1 cellular context compared by ENCODE assay signal in genomic region chr19:7869910-7870511, GRCh38.
TF ChIP-seq lines count a peak whose summit lies in the region.

No MANE protein-coding gene starts in this region.

TF ChIP-seq in HepG2, 621 proteins besides CTCF, POLR2A, EP300 and RAD21:
- no peak for TF ChIP-seq WIZ (CRISPR knock-in tag; IDR thresholded peaks at IDR 0.05)
- TF ChIP-seq MXI1 (IDR thresholded peaks at IDR 0.05; ENCODE audit: borderline replicate concordance, low read depth, low read length): 0 out of 3 replicates have a peak, but pooled peaks have one; percentile 6
- no peak for TF ChIP-seq KLF15 (CRISPR knock-in tag; IDR thresholded peaks at IDR 0.05; ENCODE audit: borderline replicate concordance)
- TF ChIP-seq ERF (CRISPR knock-in tag; IDR thresholded peaks at IDR 0.05): no peak
- peak; percentile 85; the same call in 1 of the 2 replicates for TF ChIP-seq HOMEZ (CRISPR knock-in tag; IDR thresholded peaks at IDR 0.05; ENCODE audit: low read depth)
- TF ChIP-seq SP5 (CRISPR knock-in tag; IDR thresholded peaks at IDR 0.05; ENCODE audit: borderline replicate concordance, low read depth): no peak
- TF ChIP-seq CEBPZ (IDR thresholded peaks at IDR 0.05; ENCODE audit: low read length): no peak
- TF ChIP-seq NAIF1 (CRISPR knock-in tag; IDR thresholded peaks at IDR 0.05; ENCODE audit: borderline replicate concordance): no peak
- no peak for TF ChIP-seq HNRNPK (IDR thresholded peaks at IDR 0.05; ENCODE audit: low read depth, low read length, poor library complexity, severe bottlenecking)
- TF ChIP-seq, protein P1, sequence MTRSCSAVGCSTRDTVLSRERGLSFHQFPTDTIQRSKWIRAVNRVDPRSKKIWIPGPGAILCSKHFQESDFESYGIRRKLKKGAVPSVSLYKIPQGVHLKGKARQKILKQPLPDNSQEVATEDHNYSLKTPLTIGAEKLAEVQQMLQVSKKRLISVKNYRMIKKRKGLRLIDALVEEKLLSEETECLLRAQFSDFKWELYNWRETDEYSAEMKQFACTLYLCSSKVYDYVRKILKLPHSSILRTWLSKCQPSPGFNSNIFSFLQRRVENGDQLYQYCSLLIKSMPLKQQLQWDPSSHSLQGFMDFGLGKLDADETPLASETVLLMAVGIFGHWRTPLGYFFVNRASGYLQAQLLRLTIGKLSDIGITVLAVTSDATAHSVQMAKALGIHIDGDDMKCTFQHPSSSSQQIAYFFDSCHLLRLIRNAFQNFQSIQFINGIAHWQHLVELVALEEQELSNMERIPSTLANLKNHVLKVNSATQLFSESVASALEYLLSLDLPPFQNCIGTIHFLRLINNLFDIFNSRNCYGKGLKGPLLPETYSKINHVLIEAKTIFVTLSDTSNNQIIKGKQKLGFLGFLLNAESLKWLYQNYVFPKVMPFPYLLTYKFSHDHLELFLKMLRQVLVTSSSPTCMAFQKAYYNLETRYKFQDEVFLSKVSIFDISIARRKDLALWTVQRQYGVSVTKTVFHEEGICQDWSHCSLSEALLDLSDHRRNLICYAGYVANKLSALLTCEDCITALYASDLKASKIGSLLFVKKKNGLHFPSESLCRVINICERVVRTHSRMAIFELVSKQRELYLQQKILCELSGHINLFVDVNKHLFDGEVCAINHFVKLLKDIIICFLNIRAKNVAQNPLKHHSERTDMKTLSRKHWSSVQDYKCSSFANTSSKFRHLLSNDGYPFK (CRISPR knock-in tag; IDR thresholded peaks at IDR 0.05; ENCODE audit: borderline replicate concordance): peak; percentile 75; the same call in 1 of the 2 replicates
- no peak for TF ChIP-seq PITX1 (CRISPR knock-in tag; IDR thresholded peaks at IDR 0.05)
- TF ChIP-seq, protein P2, sequence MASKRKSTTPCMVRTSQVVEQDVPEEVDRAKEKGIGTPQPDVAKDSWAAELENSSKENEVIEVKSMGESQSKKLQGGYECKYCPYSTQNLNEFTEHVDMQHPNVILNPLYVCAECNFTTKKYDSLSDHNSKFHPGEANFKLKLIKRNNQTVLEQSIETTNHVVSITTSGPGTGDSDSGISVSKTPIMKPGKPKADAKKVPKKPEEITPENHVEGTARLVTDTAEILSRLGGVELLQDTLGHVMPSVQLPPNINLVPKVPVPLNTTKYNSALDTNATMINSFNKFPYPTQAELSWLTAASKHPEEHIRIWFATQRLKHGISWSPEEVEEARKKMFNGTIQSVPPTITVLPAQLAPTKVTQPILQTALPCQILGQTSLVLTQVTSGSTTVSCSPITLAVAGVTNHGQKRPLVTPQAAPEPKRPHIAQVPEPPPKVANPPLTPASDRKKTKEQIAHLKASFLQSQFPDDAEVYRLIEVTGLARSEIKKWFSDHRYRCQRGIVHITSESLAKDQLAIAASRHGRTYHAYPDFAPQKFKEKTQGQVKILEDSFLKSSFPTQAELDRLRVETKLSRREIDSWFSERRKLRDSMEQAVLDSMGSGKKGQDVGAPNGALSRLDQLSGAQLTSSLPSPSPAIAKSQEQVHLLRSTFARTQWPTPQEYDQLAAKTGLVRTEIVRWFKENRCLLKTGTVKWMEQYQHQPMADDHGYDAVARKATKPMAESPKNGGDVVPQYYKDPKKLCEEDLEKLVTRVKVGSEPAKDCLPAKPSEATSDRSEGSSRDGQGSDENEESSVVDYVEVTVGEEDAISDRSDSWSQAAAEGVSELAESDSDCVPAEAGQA (IDR thresholded peaks at IDR 0.05; ENCODE audit: low read depth): no peak
- TF ChIP-seq, protein P2 (CRISPR knock-in tag; IDR thresholded peaks at IDR 0.05; ENCODE audit: borderline replicate concordance): no peak
- no peak for TF ChIP-seq PRDM15 (CRISPR knock-in tag; IDR thresholded peaks at IDR 0.05)
- 0 out of 2 replicates have a peak, but pooled peaks have one; percentile 13 for TF ChIP-seq SIN3A (IDR thresholded peaks at IDR 0.05; ENCODE audit: borderline replicate concordance, low read depth, low read length)
- TF ChIP-seq, protein P3, sequence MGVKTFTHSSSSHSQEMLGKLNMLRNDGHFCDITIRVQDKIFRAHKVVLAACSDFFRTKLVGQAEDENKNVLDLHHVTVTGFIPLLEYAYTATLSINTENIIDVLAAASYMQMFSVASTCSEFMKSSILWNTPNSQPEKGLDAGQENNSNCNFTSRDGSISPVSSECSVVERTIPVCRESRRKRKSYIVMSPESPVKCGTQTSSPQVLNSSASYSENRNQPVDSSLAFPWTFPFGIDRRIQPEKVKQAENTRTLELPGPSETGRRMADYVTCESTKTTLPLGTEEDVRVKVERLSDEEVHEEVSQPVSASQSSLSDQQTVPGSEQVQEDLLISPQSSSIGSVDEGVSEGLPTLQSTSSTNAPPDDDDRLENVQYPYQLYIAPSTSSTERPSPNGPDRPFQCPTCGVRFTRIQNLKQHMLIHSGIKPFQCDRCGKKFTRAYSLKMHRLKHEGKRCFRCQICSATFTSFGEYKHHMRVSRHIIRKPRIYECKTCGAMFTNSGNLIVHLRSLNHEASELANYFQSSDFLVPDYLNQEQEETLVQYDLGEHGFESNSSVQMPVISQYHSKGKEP (CRISPR knock-in tag; IDR thresholded peaks at IDR 0.05): no peak
- no peak for TF ChIP-seq KLF13 (CRISPR knock-in tag; IDR thresholded peaks at IDR 0.05)
- no peak for TF ChIP-seq HOXD1 (CRISPR knock-in tag; IDR thresholded peaks at IDR 0.05)
- no peak for TF ChIP-seq ZNF17 (CRISPR knock-in tag; IDR thresholded peaks at IDR 0.05)
- TF ChIP-seq YY1 (IDR thresholded peaks at IDR 0.05; ENCODE audit: insufficient read depth, insufficient replicate concordance, low read depth, low read length): peak; percentile 3
